ENCODE assay signal across 11 cellular contexts in the genomic region with DNA sequence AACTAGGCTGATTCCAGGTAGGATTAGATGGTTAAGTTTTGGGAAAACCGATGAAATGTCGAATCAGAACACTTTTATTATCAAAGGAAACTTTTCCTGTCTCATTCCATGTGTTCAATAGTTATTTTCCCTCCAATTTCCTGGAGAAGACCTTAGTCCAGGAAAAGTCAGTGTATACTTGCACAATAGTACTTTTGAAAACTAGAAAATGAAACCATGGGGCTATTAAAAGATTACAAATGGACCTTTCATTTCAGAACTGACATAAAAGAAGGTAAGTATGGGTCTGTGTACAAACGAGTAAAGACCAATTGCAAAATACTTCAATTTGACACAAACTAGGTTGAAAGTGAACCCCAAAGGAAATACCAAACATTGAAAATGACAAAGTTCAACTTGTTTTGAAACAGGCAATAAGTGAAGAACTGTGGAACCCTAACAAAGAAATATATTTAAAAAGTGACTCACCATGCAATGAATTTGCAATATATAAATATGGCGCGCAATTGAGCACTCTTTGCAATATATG. TPM values are rescaled to one million over a fixed set of nuclear protein-coding genes. Genes with fewer than 3 reads are reported as not detected.
DNase-seq lines count a peak whose midpoint lies in the region; ATAC-seq, FAIRE-seq and TF ChIP-seq lines count a peak whose summit lies in the region.
"Had no signal": no experiment of that assay in that cellular context is flagged by ENCODE, and none has a peak within 500 bp of the region (broad histone marks: within the 10 kb centered on the region; RNA-seq: fewer than 3 reads in every experiment).

No MANE protein-coding gene starts in this region.

- 3% methylated on average over 5 of the region's 5 CpGs for WGBS in A549 (ENCODE audit: missing lambda C conversion rate)
- 30% methylated on average over 2 of the region's 5 CpGs; no CpG with 5 or more reads in 1 of the 2 experiments for WGBS in IMR-90 (ENCODE audit: extremely low coverage in 2 of 2, insufficient read length in 1 of 2), 2 experiments

- TF ChIP-seq POLR2A in A549 (IDR thresholded peaks at IDR 0.05; ENCODE audit: low read length) (no peak), IMR-90 (IDR thresholded peaks at IDR 0.05; ENCODE audit: low read depth, low read length) (no peak)

- no peaks in the 10 kb centered on the region for H3K9me3 ChIP-seq in A549
- H3K9me3 ChIP-seq in IMR-90 (ENCODE audit: control insufficient read depth, insufficient read depth, low read length) = no peaks in the 10 kb centered on the region

- no peak for FAIRE-seq in A549 (lab: Jason Lieb, UNC)

- dilution Hi-C loops in IMR-90 (cut with HindIII; ENCODE audit: low sequenced_read_pairs, unreplicated experiment) = no loop called here

- H3K9ac ChIP-seq in IMR-90 (ENCODE audit: low read depth, low read length) = peak overlapping the region; percentile 98

- no TSS peak for BruUV-seq in IMR-90 (replicated peaks; lab: Mats Ljungman, UMichigan)

- peak overlapping the region; percentile 46 to 89 (median 78) for H3K4me3 Mint-ChIP-seq in nephron

- H3K27ac Mint-ChIP-seq in nephron = no peak overlapping the region

- H3K4me3 ChIP-seq in A549 (peak overlapping the region; percentile 92), IMR-90 (ENCODE audit: insufficient read depth, low read depth, low read length) (peak overlapping the region; percentile 98), epithelial cell of esophagus (ENCODE audit: low read length) (peak overlapping the region; percentile 99)

- H3K14ac ChIP-seq in IMR-90 (replicated peaks; ENCODE audit: low read depth, low read length) = peak overlapping the region; percentile 76; the same call in 1 of the 2 replicates

- H3K36me3 Mint-ChIP-seq in nephron (ENCODE audit: low read depth) = no peaks in the 10 kb centered on the region

- peak overlapping the region; percentile 24 to 30; a peak in 2 of 4 replicates for H4K8ac ChIP-seq in IMR-90 (ENCODE audit: low read depth in 2 of 2, low read length in 2 of 2)

- peak overlapping the region; percentile 85 to 94 for H3K27ac ChIP-seq in A549
- H3K27ac ChIP-seq in IMR-90 (ENCODE audit: insufficient read depth, low read length) = peak overlapping the region; percentile 87

- H2BK20ac ChIP-seq in IMR-90 (ENCODE audit: low read depth, low read length) = peak overlapping the region; percentile 75; the same call in 1 of the 2 replicates

- H3K9me1 ChIP-seq in IMR-90 (ENCODE audit: insufficient read depth, low read length) = peaks cover 13% of the 10 kb centered on the region

- intact Hi-C loops in IMR-90 (cut with micrococcal nuclease) = no loop called here

- peak overlapping the region; percentile 92 for H2AK9ac ChIP-seq in IMR-90 (replicated peaks; ENCODE audit: low read depth, low read length, poor library complexity)

- TF ChIP-seq CTCF in A549 (IDR thresholded peaks at IDR 0.05) = no peak
- TF ChIP-seq CTCF in IMR-90 (conservative IDR thresholded peaks at IDR 0.05; ENCODE audit: low read depth, low read length) = no peak
- no peak for TF ChIP-seq CTCF in epithelial cell of esophagus (IDR thresholded peaks at IDR 0.05; ENCODE audit: insufficient read depth, low read depth, low read length, missing control alignments)
- no peak for TF ChIP-seq CTCF in nephron (IDR thresholded peaks at IDR 0.05; ENCODE audit: unreplicated experiment in 3 of 3)

- DNase-seq in A549 (ENCODE audit: low read depth in 1 of 2, low spot score in 1 of 2) (no peak), IMR-90 (peak; percentile 51), epithelial cell of esophagus (ENCODE audit: low read depth) (no peak), NCI-H1048 (lab: John Stamatoyannopoulos, UW) (no peak), NCI-H1694 (lab: John Stamatoyannopoulos, UW) (no peak)
- DNase-seq in stimulated activated naive CD8-positive, alpha-beta T cell treated with anti-CD3 and anti-CD28 coated beads, Interleukin-15, Interleukin-2, amounts not matched to agents 100 U/mL and 50 U/mL, for 24 hours = no peak
- DNase-seq: activated CD4-positive, alpha-beta T cell treated with anti-CD3 and anti-CD28 coated beads for 48 hours; GOT3; NCI-H187 had no signal

- no peaks in the 10 kb centered on the region for H3K9me3 Mint-ChIP-seq in nephron

- H2BK120ac ChIP-seq in IMR-90 (ENCODE audit: low read depth, low read length) = peak overlapping the region; percentile 82

- peak overlapping the region; percentile 67 for H3K56ac ChIP-seq in IMR-90 (ENCODE audit: extremely low read depth, insufficient read depth, low read length)

- H3K4ac ChIP-seq in IMR-90 (ENCODE audit: low read depth, low read length) = peak overlapping the region; percentile 89

- H3K27me3 ChIP-seq in IMR-90 (ENCODE audit: control insufficient read depth, insufficient read depth, low read length) = no peaks in the 10 kb centered on the region

- in situ Hi-C loops in IMR-90 (cut with MboI; ENCODE audit: low sequenced_read_pairs) = no loop called here

- peak overlapping the region; percentile 70 for H3K18ac ChIP-seq in IMR-90 (ENCODE audit: low read depth, low read length)

- H3K4me1 Mint-ChIP-seq in nephron = peaks cover 25% of the 10 kb centered on the region

- H2BK15ac ChIP-seq in IMR-90 (ENCODE audit: low read depth, low read length) = peak overlapping the region; percentile 34; the same call in 1 of the 3 replicates

- peak overlapping the region; percentile 83 for H2AK5ac ChIP-seq in IMR-90 (ENCODE audit: low read depth, low read length)

- CTCF ChIA-PET in A549 (lab: Yijun Ruan, JAX) (interaction anchor here (1.2 to 37.6 kb wide), 3 partner anchors 9 to 113 kb away, joined by 5 to 1127 read pairs (median 94); partner anchors contain the start of genes ANKRD2, MARVELD1 and ZFYVE27), IMR-90 (lab: Yijun Ruan, JAX) (interaction anchor here (1.8 kb wide), 1 partner anchor 16 kb away, joined by 8 read pairs; no protein-coding TSS in a partner anchor)

- POLR2A ChIA-PET in A549 (lab: Yijun Ruan, JAX) (interaction anchor here (0.6 to 0.7 kb wide), 3 partner anchors 13 to 27 kb away, joined by 4 to 7 read pairs (median 6); no protein-coding TSS in a partner anchor), IMR-90 (lab: Charles Lee; ENCODE audit: unreplicated experiment) (no interaction called here)

- no peak for TF ChIP-seq EP300 in A549 (IDR thresholded peaks at IDR 0.05)

- peaks cover 61% of the 10 kb centered on the region for H3K4me1 ChIP-seq in A549
- H3K4me1 ChIP-seq in IMR-90 (ENCODE audit: control insufficient read depth, insufficient read depth, low read length) = peaks cover 27% of the 10 kb centered on the region

- no peak overlapping the region; the same call in 1 of the 2 replicates for H4K91ac ChIP-seq in IMR-90 (ENCODE audit: insufficient read depth, low read depth, low read length)

- H3K79me1 ChIP-seq in IMR-90 (ENCODE audit: low read depth in 1 of 2, low read length in 2 of 2) = peaks cover 3 to 57% of the 10 kb centered on the region in 2 experiments

- peak overlapping the region; percentile 84 for H3K4me2 ChIP-seq in A549
- H3K4me2 ChIP-seq in IMR-90 (ENCODE audit: low read depth, low read length) = peak overlapping the region; percentile 94

- H4K20me1 ChIP-seq in IMR-90 (ENCODE audit: insufficient read depth, low read length) = peaks cover 45% of the 10 kb centered on the region

- H2AFZ ChIP-seq in IMR-90 (replicated peaks; ENCODE audit: low read length, poor library complexity) = peak overlapping the region; percentile 64

- ATAC-seq in A549 (no peak), IMR-90 (ENCODE audit: low read depth) (no peak), HG02759 (IDR thresholded peaks at IDR 0.05; ENCODE audit: unreplicated experiment) (no peak)
- no peak for ATAC-seq in stimulated activated naive CD8-positive, alpha-beta T cell treated with anti-CD3 and anti-CD28 coated beads, Interleukin-15, Interleukin-2, amounts not matched to agents 100 U/mL and 50 U/mL, for 24 hours

- peak overlapping the region; percentile 51; the same call in 1 of the 2 replicates for H4K5ac ChIP-seq in IMR-90 (ENCODE audit: low read depth, low read length)

- no peaks in the 10 kb centered on the region for H3K27me3 Mint-ChIP-seq in nephron (ENCODE audit: low read depth)

- peaks cover 9% of the 10 kb centered on the region for H3K36me3 ChIP-seq in IMR-90 (ENCODE audit: control insufficient read depth, insufficient read depth, low read length)

- no peak for TF ChIP-seq RAD21 in A549 (conservative IDR thresholded peaks at IDR 0.05 in 1 of 2, IDR thresholded peaks at IDR 0.05 in 1 of 2)
- TF ChIP-seq RAD21 in IMR-90 (IDR thresholded peaks at IDR 0.05; ENCODE audit: low read length) = no peak

- H3K23ac ChIP-seq in IMR-90 (ENCODE audit: low read depth, low read length) = peak overlapping the region; percentile 69; the same call in 1 of the 2 replicates

- peak overlapping the region; percentile 78 for H2BK5ac ChIP-seq in IMR-90 (ENCODE audit: low read depth, low read length, poor library complexity, severe bottlenecking)

RNA-seq across cellular contexts. Expression of gene AVPI1, which starts 2.1 kb away (rescaled TPM):
- 48.7 and 64.1 TPM in 2 replicates for polyA plus RNA-seq in A549 (2011; rRNA removed)
- 66.1 and 88.3 TPM in 2 replicates for polyA plus RNA-seq in A549 (2012; cell fraction: cytosol; rRNA removed)
- polyA plus RNA-seq in A549 (2012; cell fraction: nucleus; rRNA removed) = 77.6 and 78.7 TPM in 2 replicates
- polyA plus RNA-seq in A549 (2017; fragmentation: RNase III; extraction: RNeasy Plus Mini Kit Qiagen cat#74134 plus additional on column Dnase treatment) = 58.4 to 72.3 TPM (median 70.3 TPM) in 3 replicates
- 41.9 and 47.2 TPM in 2 replicates for polyA minus RNA-seq in A549 (2011; rRNA and poly(A)+ RNA removed)
- total RNA-seq in IMR-90 (2012; rRNA removed) = 26.7 and 30.8 TPM in 2 replicates
- 29.8 and 33.6 TPM in 2 replicates for polyA plus RNA-seq in IMR-90 (2012; rRNA removed)
- polyA plus RNA-seq in IMR-90 (2012; cell fraction: cytosol; rRNA removed) = 26.3 and 37.5 TPM in 2 replicates
- 27.2 and 28.1 TPM in 2 replicates for polyA plus RNA-seq in IMR-90 (2012; cell fraction: nucleus; rRNA removed; ENCODE audit: low replicate concordance)

RNA-seq across cellular contexts. Expression of gene MARVELD1, which starts 28.6 kb away (rescaled TPM):
- 29.1 and 30.9 TPM in 2 replicates for polyA plus RNA-seq in A549 (2011; rRNA removed)
- polyA plus RNA-seq in A549 (2012; cell fraction: cytosol; rRNA removed) = 24.7 and 37.8 TPM in 2 replicates
- polyA plus RNA-seq in A549 (2012; cell fraction: nucleus; rRNA removed) = 32.9 and 38.3 TPM in 2 replicates
- polyA plus RNA-seq in A549 (2017; fragmentation: RNase III; extraction: RNeasy Plus Mini Kit Qiagen cat#74134 plus additional on column Dnase treatment) = 27.4 to 31.7 TPM (median 31.3 TPM) in 3 replicates
- 18.4 and 18.9 TPM in 2 replicates for polyA minus RNA-seq in A549 (2011; rRNA and poly(A)+ RNA removed)
- total RNA-seq in IMR-90 (2012; rRNA removed) = 12.0 and 15.6 TPM in 2 replicates
- 61.1 and 68.1 TPM in 2 replicates for polyA plus RNA-seq in IMR-90 (2012; rRNA removed)
- 58.1 and 69.3 TPM in 2 replicates for polyA plus RNA-seq in IMR-90 (2012; cell fraction: cytosol; rRNA removed)
- polyA plus RNA-seq in IMR-90 (2012; cell fraction: nucleus; rRNA removed; ENCODE audit: low replicate concordance) = 57.1 and 59.0 TPM in 2 replicates

RNA-seq across cellular contexts. Expression of gene PI4K2A, which starts 44.5 kb away (rescaled TPM):
- 16.6 and 18.8 TPM in 2 replicates for polyA plus RNA-seq in A549 (2011; rRNA removed)
- 13.1 and 17.7 TPM in 2 replicates for polyA plus RNA-seq in A549 (2012; cell fraction: cytosol; rRNA removed)
- 14.8 and 17.7 TPM in 2 replicates for polyA plus RNA-seq in A549 (2012; cell fraction: nucleus; rRNA removed)
- 14.1 to 16.6 TPM (median 14.8 TPM) in 3 replicates for polyA plus RNA-seq in A549 (2017; fragmentation: RNase III; extraction: RNeasy Plus Mini Kit Qiagen cat#74134 plus additional on column Dnase treatment)
- 11.3 and 11.5 TPM in 2 replicates for polyA minus RNA-seq in A549 (2011; rRNA and poly(A)+ RNA removed)
- total RNA-seq in IMR-90 (2012; rRNA removed) = 15.6 and 15.8 TPM in 2 replicates
- polyA plus RNA-seq in IMR-90 (2012; rRNA removed) = 25.3 and 27.3 TPM in 2 replicates
- 16.6 and 18.3 TPM in 2 replicates for polyA plus RNA-seq in IMR-90 (2012; cell fraction: cytosol; rRNA removed)
- 16.4 and 20.0 TPM in 2 replicates for polyA plus RNA-seq in IMR-90 (2012; cell fraction: nucleus; rRNA removed; ENCODE audit: low replicate concordance)

RNA-seq across cellular contexts. Expression of gene MORN4, which starts 51.6 kb away (rescaled TPM):
- polyA plus RNA-seq in A549 (2011; rRNA removed) (13.8 and 14.2 TPM in 2 replicates), A549 (2017; fragmentation: RNase III; extraction: RNeasy Plus Mini Kit Qiagen cat#74134 plus additional on column Dnase treatment) (8.3 to 10.9 TPM (median 8.9 TPM) in 3 replicates), IMR-90 (2012; rRNA removed) (8.4 and 10.1 TPM in 2 replicates)
- polyA plus RNA-seq in A549 (2012; cell fraction: cytosol; rRNA removed) = 9.7 and 10.4 TPM in 2 replicates
- 2.9 and 3.4 TPM in 2 replicates for polyA plus RNA-seq in A549 (2012; cell fraction: nucleus; rRNA removed)
- polyA minus RNA-seq in A549 (2011; rRNA and poly(A)+ RNA removed) = 3.2 and 4.2 TPM in 2 replicates
- 3.2 and 3.3 TPM in 2 replicates for total RNA-seq in IMR-90 (2012; rRNA removed)
- polyA plus RNA-seq in IMR-90 (2012; cell fraction: cytosol; rRNA removed) = 7.4 and 9.0 TPM in 2 replicates
- 1.8 and 7.7 TPM in 2 replicates for polyA plus RNA-seq in IMR-90 (2012; cell fraction: nucleus; rRNA removed; ENCODE audit: low replicate concordance)

RNA-seq across cellular contexts. Expression of gene ZFYVE27, which starts 52.0 kb away (rescaled TPM):
- 17.1 and 20.2 TPM in 2 replicates for polyA plus RNA-seq in A549 (2011; rRNA removed)
- polyA plus RNA-seq in A549 (2012; cell fraction: cytosol; rRNA removed) = 18.3 and 21.1 TPM in 2 replicates
- 60.5 and 76.0 TPM in 2 replicates for polyA plus RNA-seq in A549 (2012; cell fraction: nucleus; rRNA removed)
- 17.1 to 20.1 TPM (median 19.6 TPM) in 3 replicates for polyA plus RNA-seq in A549 (2017; fragmentation: RNase III; extraction: RNeasy Plus Mini Kit Qiagen cat#74134 plus additional on column Dnase treatment)
- 19.6 and 21.2 TPM in 2 replicates for polyA minus RNA-seq in A549 (2011; rRNA and poly(A)+ RNA removed)
- 12.8 and 13.1 TPM in 2 replicates for total RNA-seq in IMR-90 (2012; rRNA removed)
- polyA plus RNA-seq in IMR-90 (2012; rRNA removed) = 18.7 and 22.2 TPM in 2 replicates
- 12.2 and 16.5 TPM in 2 replicates for polyA plus RNA-seq in IMR-90 (2012; cell fraction: cytosol; rRNA removed)
- polyA plus RNA-seq in IMR-90 (2012; cell fraction: nucleus; rRNA removed; ENCODE audit: low replicate concordance) = 83.7 and 91.3 TPM in 2 replicates
